8 cellular contexts compared by ENCODE assay signal in genomic region chr17:81165246-81166032, GRCh38. TPM values are rescaled to one million over a fixed set of nuclear protein-coding genes. Genes with fewer than 3 reads are reported as not detected.
DNase-seq lines count a peak whose midpoint lies in the region; ATAC-seq, FAIRE-seq and TF ChIP-seq lines count a peak whose summit lies in the region.

Gene PVALEF, plus strand, starts transcription at chr17:81165507. Its CDS starts 15,720 bp downstream, at chr17:81181227.

- H3K4me1 ChIP-seq in kidney (ENCODE audit: control insufficient read depth in 1 of 2, insufficient read depth in 1 of 2, low read depth in 1 of 2, low read length in 2 of 2) (no peaks in the 10 kb centered on the region), small intestine (ENCODE audit: control insufficient read depth in 2 of 2, insufficient read depth in 1 of 2, low read depth in 1 of 2, low read length in 1 of 2) (no peaks in the 10 kb centered on the region)

- peaks cover 4% of the 10 kb centered on the region for H3K27me3 ChIP-seq in H7 (ENCODE audit: control insufficient read depth, insufficient read depth, low read length)
- no peaks in the 10 kb centered on the region for H3K27me3 ChIP-seq in small intestine (ENCODE audit: control insufficient read depth in 2 of 2, insufficient read depth in 2 of 2, low read length in 2 of 2)

- FAIRE-seq in kidney (lab: Jason Lieb, UNC) (no peak), small intestine (lab: Jason Lieb, UNC) (no peak)

- H3K27ac Mint-ChIP-seq in activated CD4-positive, alpha-beta T cell treated with anti-CD3 and anti-CD28 coated beads, Interleukin-2, amount 10 ng/mL, durations not matched to agents 24 days and 14 days, result no peak within 1 kb of the TSS

- peak; percentile 92 for DNase-seq in H7
- peak; percentile 76 for DNase-seq in kidney
- peak; percentile 43 for DNase-seq in small intestine
- no peak for DNase-seq in HPDE6-E6E7 (ENCODE audit: extremely low spot score)
- no peak for DNase-seq in activated CD4-positive, alpha-beta T cell treated with anti-CD3 and anti-CD28 coated beads, Interleukin-2, amount 10 ng/mL, durations not matched to agents 24 days and 14 days

- 23 to 32% (median 29%) methylated on average over 23 to 46 of the region's 46 CpGs for WGBS in small intestine, 3 donors

- intact Hi-C loops in kidney (cut with DNase I), result no loop called here
- intact Hi-C loops in activated CD4-positive, alpha-beta T cell treated with anti-CD3 and anti-CD28 coated beads, Interleukin-2, amount 10 ng/mL, durations not matched to agents 24 days and 14 days (cut with micrococcal nuclease), result no loop called here

- no peaks in the 10 kb centered on the region for H3K4me1 Mint-ChIP-seq in activated CD4-positive, alpha-beta T cell treated with anti-CD3 and anti-CD28 coated beads, Interleukin-2, amount 10 ng/mL, durations not matched to agents 24 days and 14 days

- no peak for ATAC-seq in GM19397 (IDR thresholded peaks at IDR 0.05; ENCODE audit: unreplicated experiment)
- no peak for ATAC-seq in HG03432 (IDR thresholded peaks at IDR 0.05; ENCODE audit: unreplicated experiment)

- H3K36me3 ChIP-seq in H7 (replicated peaks; ENCODE audit: control insufficient read depth, insufficient read depth, low read length) (no peaks in the 10 kb centered on the region), kidney (ENCODE audit: control insufficient read depth in 1 of 2, insufficient read depth in 2 of 2, low read length in 2 of 2) (no peaks in the 10 kb centered on the region), small intestine (ENCODE audit: control insufficient read depth in 2 of 2, insufficient read depth in 2 of 2, low read length in 2 of 2) (no peaks in the 10 kb centered on the region)

- H3K9me3 ChIP-seq in kidney (ENCODE audit: control insufficient read depth in 1 of 2, low read length in 2 of 2) (no peaks in the 10 kb centered on the region), small intestine (ENCODE audit: control insufficient read depth, low read depth) (no peaks in the 10 kb centered on the region)

- TF ChIP-seq CTCF in kidney (IDR thresholded peaks at IDR 0.05; ENCODE audit: borderline replicate concordance, extremely low read depth, insufficient read depth), result no peak

- no peaks in the 10 kb centered on the region for H3K9me3 Mint-ChIP-seq in activated CD4-positive, alpha-beta T cell treated with anti-CD3 and anti-CD28 coated beads, Interleukin-2, amount 10 ng/mL, durations not matched to agents 24 days and 14 days

- H3K27me3 Mint-ChIP-seq in activated CD4-positive, alpha-beta T cell treated with anti-CD3 and anti-CD28 coated beads, Interleukin-2, amount 10 ng/mL, durations not matched to agents 24 days and 14 days, result peaks cover 9% of the 10 kb centered on the region

- H3K27ac ChIP-seq in angular gyrus (ENCODE audit: low read depth, low read length) (peak within 1 kb of the TSS; percentile 85), kidney (ENCODE audit: low read depth in 2 of 2, low read length in 2 of 2) (no peak within 1 kb of the TSS), small intestine (ENCODE audit: low read depth in 1 of 2, low read length in 1 of 2) (no peak within 1 kb of the TSS)

- H3K4me3 ChIP-seq in H7 (ENCODE audit: insufficient read depth, low read depth, low read length) (peak within 1 kb of the TSS; percentile 40), kidney (ENCODE audit: low read length in 2 of 2) (no peak within 1 kb of the TSS), small intestine (ENCODE audit: low read depth in 1 of 2, low read length in 2 of 2) (peak within 1 kb of the TSS in 1 of 2 donors; percentile 55)

- H3K4me3 Mint-ChIP-seq in activated CD4-positive, alpha-beta T cell treated with anti-CD3 and anti-CD28 coated beads, Interleukin-2, amount 10 ng/mL, durations not matched to agents 24 days and 14 days, result no peak within 1 kb of the TSS

- peak within 1 kb of the TSS in 1 of 2 donors; percentile 19 for H3K9ac ChIP-seq in kidney (ENCODE audit: low read length in 2 of 2)

- no peaks in the 10 kb centered on the region for H3K36me3 Mint-ChIP-seq in activated CD4-positive, alpha-beta T cell treated with anti-CD3 and anti-CD28 coated beads, Interleukin-2, amount 10 ng/mL, durations not matched to agents 24 days and 14 days (ENCODE audit: low read depth)

RNA-seq across cellular contexts. Expression of gene PVALEF, which starts in this region (rescaled TPM):
- total RNA-seq in H7 (2014; rRNA removed; shearing (Covaris generic)), result not detected in 2 replicates
- not detected for total RNA-seq in kidney
- polyA plus RNA-seq in kidney (ENCODE audit: insufficient read depth, low read depth, low replicate concordance) (not detected), small intestine (not detected)
- total RNA-seq in activated CD4-positive, alpha-beta T cell treated with anti-CD3 and anti-CD28 coated beads, Interleukin-2, amount 10 ng/mL, durations not matched to agents 24 days and 14 days, result not detected in 2 replicates

Comparison
In these comparisons a context has a peak if more than half of its experiments do, and no peak if none do; other contexts are left out.
1. Peak in DNase-seq and H3K4me3 ChIP-seq in H7; RNA of the gene not detected or under 1 TPM.
2. Peak in DNase-seq in kidney; RNA of the gene not detected or under 1 TPM.
3. Peak in DNase-seq in small intestine; RNA of the gene not detected or under 1 TPM.